In the genomic region with DNA sequence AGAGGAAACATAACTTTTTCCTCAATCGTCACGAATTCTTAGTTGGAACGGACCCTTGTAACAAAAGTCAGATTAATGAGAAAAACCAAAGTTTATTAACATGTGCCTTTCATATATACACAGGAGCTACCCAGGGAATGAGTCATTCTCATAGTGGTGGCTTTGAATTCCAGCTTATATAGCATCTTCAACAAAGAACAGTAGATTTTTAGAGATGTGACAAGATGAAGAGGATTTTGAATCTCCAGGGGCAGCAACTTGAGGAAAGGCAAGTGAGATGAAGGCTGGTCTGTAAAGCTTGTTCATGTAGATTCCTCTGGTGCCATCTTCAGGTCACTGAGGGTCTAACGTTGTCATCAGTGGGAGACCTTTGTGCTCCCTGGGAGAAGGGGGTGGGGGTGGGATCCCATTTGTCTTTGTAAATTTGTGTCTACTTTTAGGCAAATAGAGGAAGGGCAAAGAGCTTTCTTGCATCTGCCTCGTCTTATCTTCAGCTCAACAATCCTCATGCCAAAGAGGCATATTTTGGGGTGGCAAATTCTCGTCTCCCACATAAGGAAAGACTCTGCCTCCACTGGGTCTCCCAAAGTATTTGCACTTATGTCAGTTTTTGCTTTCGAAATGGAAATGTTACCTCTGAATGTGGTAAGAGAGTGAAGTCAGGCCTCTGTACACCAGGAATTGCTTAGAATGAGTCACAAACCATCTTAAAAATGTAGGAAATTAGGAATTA, we compare ENCODE assay signal across 9 cellular contexts. TPM values are rescaled to one million over a fixed set of nuclear protein-coding genes. Genes with fewer than 3 reads are reported as not detected.
DNase-seq lines count a peak whose midpoint lies in the region; ATAC-seq, FAIRE-seq and TF ChIP-seq lines count a peak whose summit lies in the region.
"Had no signal": no experiment of that assay in that cellular context is flagged by ENCODE, and none has a peak within 500 bp of the region (broad histone marks: within the 10 kb centered on the region; RNA-seq: fewer than 3 reads in every experiment).

No MANE protein-coding gene starts in this region.

- TF ChIP-seq RAD21 in A549 (conservative IDR thresholded peaks at IDR 0.05 in 1 of 2, IDR thresholded peaks at IDR 0.05 in 1 of 2), result peak in 1 of 2 experiments; percentile 27; a peak in 1 of 5 replicates

- H3K9me3 ChIP-seq in A549, result no peaks in the 10 kb centered on the region

- no peak for TF ChIP-seq EP300 in A549 (IDR thresholded peaks at IDR 0.05)

- CTCF ChIA-PET in A549 (lab: Yijun Ruan, JAX), result interaction anchor here (0.8 to 3.8 kb wide), 8 partner anchors 9 to 439 kb away, joined by 3 to 19 read pairs (median 4); no protein-coding TSS in a partner anchor

- peak overlapping the region; percentile 42 to 62; a peak in 5 of 6 replicates for H3K27ac ChIP-seq in A549

- FAIRE-seq in A549 (lab: Jason Lieb, UNC), result no peak

- POLR2A ChIA-PET in A549 (lab: Yijun Ruan, JAX), result interaction anchor here (0.6 kb wide), 1 partner anchor 294 kb away, joined by 3 read pairs; a partner anchor contains a TSS

- peak overlapping the region; percentile 50; the same call in 2 of the 3 replicates for H3K4me2 ChIP-seq in A549

- TF ChIP-seq CTCF in A549 (IDR thresholded peaks at IDR 0.05) (peak; percentile 6; the same call in 1 of the 3 replicates), GM12864 (IDR thresholded peaks at IDR 0.05; ENCODE audit: low read depth, low read length, missing control alignments) (peak; percentile 40), foreskin fibroblast (IDR thresholded peaks at IDR 0.05; ENCODE audit: low read depth, low read length) (peak; percentile 2)

- WGBS in A549 (ENCODE audit: missing lambda C conversion rate), result 70% methylated on average over 7 of the region's 7 CpGs

- H3K4me1 ChIP-seq in A549, result peaks cover 20% of the 10 kb centered on the region

- no peak overlapping the region for H3K4me3 ChIP-seq in A549
- H3K4me3 ChIP-seq in GM12864 (ENCODE audit: low read depth, low read length), result no peak overlapping the region
- H3K4me3 ChIP-seq in foreskin fibroblast (ENCODE audit: low read depth in 1 of 2, low read length in 2 of 2), result no peak overlapping the region

- DNase-seq in A549 (ENCODE audit: low read depth in 1 of 2, low spot score in 1 of 2), result peak; percentile 23 to 49
- peak; percentile 8 for DNase-seq in GM12864 (ENCODE audit: low read depth)
- peak; percentile 87 for DNase-seq in RPMI7951 (ENCODE audit: low read depth)
- DNase-seq in foreskin fibroblast, result peak; percentile 80 to 86
- DNase-seq in D341Med (ENCODE audit: low spot score), result no peak
- DNase-seq in stimulated activated CD4-positive, alpha-beta T cell treated with anti-CD3 and anti-CD28 coated beads, Interleukin-1b, Interleukin-23, amount 100 ng/mL, for 48 hours, result no peak
- DNase-seq: stimulated activated CD4-positive, alpha-beta T cell treated with anti-CD3 and anti-CD28 coated beads, Interleukin-4, amount 100 ng/mL, for 1 hour had no signal

- TF ChIP-seq POLR2A in A549 (IDR thresholded peaks at IDR 0.05; ENCODE audit: low read length), result no peak

- peak in 1 of 2 experiments; percentile 70; a peak in 3 of 6 replicates for ATAC-seq in A549
- ATAC-seq in GM18511 (IDR thresholded peaks at IDR 0.05; ENCODE audit: unreplicated experiment), result no peak
- ATAC-seq in GM19467 (IDR thresholded peaks at IDR 0.05; ENCODE audit: unreplicated experiment), result no peak

TF ChIP-seq in A549, 52 proteins besides CTCF, POLR2A, EP300 and RAD21:
- TF ChIP-seq, protein P1, sequence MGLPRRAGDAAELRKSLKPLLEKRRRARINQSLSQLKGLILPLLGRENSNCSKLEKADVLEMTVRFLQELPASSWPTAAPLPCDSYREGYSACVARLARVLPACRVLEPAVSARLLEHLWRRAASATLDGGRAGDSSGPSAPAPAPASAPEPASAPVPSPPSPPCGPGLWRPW (IDR thresholded peaks at IDR 0.05), result no peak
- TF ChIP-seq, protein P2, sequence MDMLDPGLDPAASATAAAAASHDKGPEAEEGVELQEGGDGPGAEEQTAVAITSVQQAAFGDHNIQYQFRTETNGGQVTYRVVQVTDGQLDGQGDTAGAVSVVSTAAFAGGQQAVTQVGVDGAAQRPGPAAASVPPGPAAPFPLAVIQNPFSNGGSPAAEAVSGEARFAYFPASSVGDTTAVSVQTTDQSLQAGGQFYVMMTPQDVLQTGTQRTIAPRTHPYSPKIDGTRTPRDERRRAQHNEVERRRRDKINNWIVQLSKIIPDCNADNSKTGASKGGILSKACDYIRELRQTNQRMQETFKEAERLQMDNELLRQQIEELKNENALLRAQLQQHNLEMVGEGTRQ (IDR thresholded peaks at IDR 0.05), result no peak
- 0 out of 2 replicates have a peak, but pooled peaks have one; percentile 4 for TF ChIP-seq JUNB (IDR thresholded peaks at IDR 0.05)
TF ChIP-seq in A549: peak in this region for 1.

RNA-seq across cellular contexts. Expression of a gene that starts 29.5 kb away (rescaled TPM):
- polyA plus RNA-seq in A549 (2011; rRNA removed), result not detected in 2 replicates
- polyA plus RNA-seq in A549 (2012; cell fraction: cytosol; rRNA removed), result 0.07 and 0.08 TPM in 2 replicates
- 0.53 and 1.3 TPM in 2 replicates for polyA plus RNA-seq in A549 (2012; cell fraction: nucleus; rRNA removed)
- polyA plus RNA-seq in A549 (2017; fragmentation: RNase III; extraction: RNeasy Plus Mini Kit Qiagen cat#74134 plus additional on column Dnase treatment), result not detected in 3 replicates
- polyA minus RNA-seq in A549 (2011; rRNA and poly(A)+ RNA removed), result not detected in 2 replicates
- 1.7 and 2.4 TPM in 2 replicates for total RNA-seq in RPMI7951 (2014; rRNA removed; shearing (Covaris generic))

Comparison
In these comparisons a context has a peak if more than half of its experiments do, and no peak if none do; other contexts are left out.
1. DNase-seq: peak in A549 (2 of 2), GM12864 (single experiment), RPMI7951 (single experiment) and foreskin fibroblast (2 of 2); none in D341Med (single experiment) and stimulated activated CD4-positive, alpha-beta T cell treated with anti-CD3 and anti-CD28 coated beads, Interleukin-1b, Interleukin-23, amount 100 ng/mL, for 48 hours (single experiment).
2. Peak in every context shown above with its lines, with median percentiles within 50 percentile points of each other: CTCF ChIP-seq.